Comparison of ENCODE assay signal across 9 cellular contexts in genomic region chr6:26439552-26440125, GRCh38. TPM values are rescaled to one million over a fixed set of nuclear protein-coding genes. Genes with fewer than 3 reads are reported as not detected.
DNase-seq lines count a peak whose midpoint lies in the region; ATAC-seq, FAIRE-seq and TF ChIP-seq lines count a peak whose summit lies in the region.
"Had no signal": no experiment of that assay in that cellular context is flagged by ENCODE, and none has a peak within 500 bp of the region (broad histone marks: within the 10 kb centered on the region; RNA-seq: fewer than 3 reads in every experiment).

No MANE protein-coding gene starts in this region.

- peak overlapping the region; percentile 76 for H3K9ac ChIP-seq in BLaER1

- peak overlapping the region; percentile 76 to 96 (median 95) for H3K27ac Mint-ChIP-seq in nephron

- no peaks in the 10 kb centered on the region for H3K27me3 Mint-ChIP-seq in nephron (ENCODE audit: low read depth)

- H3K4me3 ChIP-seq in BLaER1 (peak overlapping the region; percentile 69), LNCaP clone FGC (ENCODE audit: low read depth, low read length) (peak overlapping the region; percentile 82), bronchial epithelial cell (ENCODE audit: low read depth, low read length) (peak overlapping the region; percentile 51)

- peak overlapping the region; percentile 80 for H3K27ac ChIP-seq in BLaER1

- FAIRE-seq in bronchial epithelial cell (lab: Jason Lieb, UNC): no peak
- FAIRE-seq: frontal cortex had no signal

- TF ChIP-seq CTCF in LNCaP clone FGC (IDR thresholded peaks at IDR 0.05; ENCODE audit: control insufficient read depth, extremely low read depth, insufficient read depth): no peak
- TF ChIP-seq CTCF in bronchial epithelial cell (IDR thresholded peaks at IDR 0.05; ENCODE audit: insufficient read depth, low read length, severe bottlenecking): no peak
- no peak for TF ChIP-seq CTCF in nephron (IDR thresholded peaks at IDR 0.05; ENCODE audit: unreplicated experiment in 3 of 3)

- no peaks in the 10 kb centered on the region for H4K20me1 ChIP-seq in BLaER1

- peaks cover 6% of the 10 kb centered on the region for H3K9me3 ChIP-seq in BLaER1

- DNase-seq in LNCaP clone FGC (ENCODE audit: low read depth) (no peak), bronchial epithelial cell (ENCODE audit: low read depth) (no peak), HK-2 (ENCODE audit: unreplicated experiment) (no peak)
- no peak for DNase-seq in stimulated activated CD4-positive, alpha-beta T cell treated with anti-CD3 and anti-CD28 coated beads, Interleukin-4, amount 100 ng/mL, for 24 hours

- no peak for ATAC-seq in HG02798 (IDR thresholded peaks at IDR 0.05; ENCODE audit: poor library complexity, unreplicated experiment)
- ATAC-seq in activated CD4-positive, CD25-positive, alpha-beta regulatory T cell treated with anti-CD3 and anti-CD28 coated beads, Interleukin-2, amount 50 U/mL, for 24 hours: no peak

- peaks cover 4% of the 10 kb centered on the region for H3K9me3 Mint-ChIP-seq in nephron

- peaks cover 9% of the 10 kb centered on the region for H3K4me1 Mint-ChIP-seq in nephron

- peaks cover 17% of the 10 kb centered on the region for H3K36me3 Mint-ChIP-seq in nephron (ENCODE audit: low read depth)

- H3K36me3 ChIP-seq in BLaER1 (peaks cover 11% of the 10 kb centered on the region), bronchial epithelial cell (ENCODE audit: control insufficient read depth, insufficient read depth, low read length) (no peaks in the 10 kb centered on the region)

- H3K4me2 ChIP-seq in BLaER1: peak overlapping the region; percentile 74

- peak overlapping the region in 2 of 3 experiments; percentile 88 to 89 for H3K4me3 Mint-ChIP-seq in nephron

- H3K27me3 ChIP-seq in BLaER1 (no peaks in the 10 kb centered on the region), bronchial epithelial cell (ENCODE audit: control insufficient read depth, insufficient read depth, low read length) (no peaks in the 10 kb centered on the region)

- H3K4me1 ChIP-seq in BLaER1: peaks cover 26% of the 10 kb centered on the region

RNA-seq across cellular contexts. Expression of gene BTN3A3, which starts 0.7 kb away (rescaled TPM):
- total RNA-seq in bronchial epithelial cell: 1.2 and 1.6 TPM in 2 replicates

RNA-seq across cellular contexts. Expression of gene BTN2A1, which starts 18.1 kb away (rescaled TPM):
- 4.7 and 5.3 TPM in 2 replicates for total RNA-seq in bronchial epithelial cell

RNA-seq across cellular contexts. Expression of gene BTN3A1, which starts 37.6 kb away (rescaled TPM):
- total RNA-seq in bronchial epithelial cell: 2.0 and 3.9 TPM in 2 replicates

RNA-seq across cellular contexts. Expression of gene BTN2A2, which starts 56.7 kb away (rescaled TPM):
- 3.2 and 4.7 TPM in 2 replicates for total RNA-seq in bronchial epithelial cell
